In genomic region chr6:147322299-147323162, GRCh38 we compare ENCODE assay signal across 8 cellular contexts.
DNase-seq lines count a peak whose midpoint lies in the region; ATAC-seq and TF ChIP-seq lines count a peak whose summit lies in the region.

No MANE protein-coding gene starts in this region.

- H3K27me3 ChIP-seq in right atrium auricular region (no peaks in the 10 kb centered on the region), suprapubic skin (no peaks in the 10 kb centered on the region), adrenal gland (no peaks in the 10 kb centered on the region)

- H3K9me3 Mint-ChIP-seq in immature natural killer cell, result no peaks in the 10 kb centered on the region

- ATAC-seq in Right ventricle myocardium inferior (peak; percentile 39), HG02798 (IDR thresholded peaks at IDR 0.05; ENCODE audit: poor library complexity, unreplicated experiment) (peak; percentile 98)

- peaks cover 24 to 36% of the 10 kb centered on the region in 2 donors for H3K4me1 Mint-ChIP-seq in immature natural killer cell

- intact Hi-C loops in Right ventricle myocardium inferior (cut with DNase I) (no loop called here), adrenal gland (cut with DNase I) (no loop called here)

- peaks cover 6% of the 10 kb centered on the region for H3K36me3 ChIP-seq in right atrium auricular region
- H3K36me3 ChIP-seq in suprapubic skin, result peaks cover 34% of the 10 kb centered on the region
- peaks cover 0 to 12% of the 10 kb centered on the region in 2 donors for H3K36me3 ChIP-seq in adrenal gland (replicated peaks in 1 of 2)

- peaks cover 11 to 22% (median 16%) of the 10 kb centered on the region in 3 donors for H3K36me3 Mint-ChIP-seq in immature natural killer cell

- no peak overlapping the region for H3K4me3 ChIP-seq in right atrium auricular region
- H3K4me3 ChIP-seq in suprapubic skin, result no peak overlapping the region
- H3K4me3 ChIP-seq in adrenal gland, result peak overlapping the region in 1 of 4 donors; percentile 15

- WGBS in suprapubic skin, result 59% methylated on average over 5 of the region's 5 CpGs
- 65 to 74% (median 69%) methylated on average over 5 of the region's 5 CpGs for WGBS in adrenal gland, 4 donors

- DNase-seq in Right ventricle myocardium inferior (ENCODE audit: missing footprints), result no peak
- no peak for DNase-seq in right atrium auricular region (ENCODE audit: low spot score)
- peak; percentile 82 for DNase-seq in SIG-M5 (lab: John Stamatoyannopoulos, UW)
- DNase-seq in immature natural killer cell, result peak; percentile 22 to 55 (median 36)
- DNase-seq in suprapubic skin (ENCODE audit: low spot score in 2 of 2), result no peak
- DNase-seq in AG08396 (ENCODE audit: low spot score), result no peak
- DNase-seq in adrenal gland, result no peak

- H3K4me3 Mint-ChIP-seq in immature natural killer cell, result peak overlapping the region; percentile 69 to 88 (median 80)

- H3K9me3 ChIP-seq in right atrium auricular region (no peaks in the 10 kb centered on the region), suprapubic skin (no peaks in the 10 kb centered on the region), adrenal gland (replicated peaks in 1 of 3) (no peaks in the 10 kb centered on the region)

- no peak for TF ChIP-seq CTCF in right atrium auricular region (IDR thresholded peaks at IDR 0.05)
- no peak for TF ChIP-seq CTCF in suprapubic skin (IDR thresholded peaks at IDR 0.05)
- TF ChIP-seq CTCF in adrenal gland (IDR thresholded peaks at IDR 0.05), result no peak

- H3K27me3 Mint-ChIP-seq in immature natural killer cell (ENCODE audit: low read depth in 3 of 3), result peaks cover 0 to 2% (median 2%) of the 10 kb centered on the region in 3 donors

- peak overlapping the region; percentile 84 to 97 (median 94) for H3K27ac Mint-ChIP-seq in immature natural killer cell

- TF ChIP-seq EP300 in suprapubic skin (IDR thresholded peaks at IDR 0.05), result no peak

- TF ChIP-seq POLR2A in suprapubic skin (IDR thresholded peaks at IDR 0.05) (no peak), adrenal gland (IDR thresholded peaks at IDR 0.05) (no peak)

- H3K27ac ChIP-seq in right atrium auricular region, result no peak overlapping the region
- no peak overlapping the region for H3K27ac ChIP-seq in suprapubic skin
- peak overlapping the region in 2 of 5 donors; percentile 12 to 64 for H3K27ac ChIP-seq in adrenal gland

- H3K4me1 ChIP-seq in right atrium auricular region (no peaks in the 10 kb centered on the region), suprapubic skin (no peaks in the 10 kb centered on the region), adrenal gland (replicated peaks in 1 of 2) (no peaks in the 10 kb centered on the region)

Comparison
In these comparisons a context has a peak if more than half of its experiments do, and no peak if none do; other contexts are left out.
1. DNase-seq: peak in SIG-M5 (single experiment) and immature natural killer cell (3 of 3); none in Right ventricle myocardium inferior (single experiment), right atrium auricular region (single experiment), suprapubic skin (0 of 2), AG08396 (single experiment) and adrenal gland (0 of 7).